Comparison of ENCODE assay signal across 10 cellular contexts in genomic region chr5:143065185-143065584, GRCh38.
DNase-seq lines count a peak whose midpoint lies in the region; ATAC-seq and TF ChIP-seq lines count a peak whose summit lies in the region.
"Had no signal": no experiment of that assay in that cellular context is flagged by ENCODE, and none has a peak within 500 bp of the region (broad histone marks: within the 10 kb centered on the region; RNA-seq: fewer than 3 reads in every experiment).

No MANE protein-coding gene starts in this region.

- no peaks in the 10 kb centered on the region for H3K27me3 Mint-ChIP-seq in natural killer cell treated with Interleukin-12 subunit alpha and Interleukin-12 subunit beta and Interleukin-15 and Interleukin-18, amount 100 ng/mL, for 72 hours
- no peaks in the 10 kb centered on the region for H3K27me3 Mint-ChIP-seq in natural killer cell (ENCODE audit: low read depth in 2 of 2)

- intact Hi-C loops in natural killer cell (cut with micrococcal nuclease) = no loop called here

- H3K4me3 ChIP-seq in choroid plexus epithelial cell (ENCODE audit: low read depth, low read length) (no peak overlapping the region), muscle layer of colon (ENCODE audit: low read depth in 1 of 2, low read length in 2 of 2) (no peak overlapping the region)

- no peak for DNase-seq in natural killer cell treated with Interleukin-12 subunit alpha and Interleukin-12 subunit beta and Interleukin-15 and Interleukin-18, amount 100 ng/mL, for 72 hours (ENCODE audit: low spot score)
- DNase-seq in natural killer cell = no peak
- peak; percentile 84 for DNase-seq in choroid plexus epithelial cell (ENCODE audit: low read depth)
- DNase-seq in NK-92 (lab: John Stamatoyannopoulos, UW; ENCODE audit: unreplicated experiment) = no peak
- DNase-seq: Calu3, SHP77 had no signal

- no peaks in the 10 kb centered on the region for H3K27me3 ChIP-seq in muscle layer of colon (ENCODE audit: control insufficient read depth in 1 of 2, insufficient read depth in 2 of 2, low read length in 2 of 2)

- peaks cover 51 to 52% of the 10 kb centered on the region in 2 donors for H3K4me1 Mint-ChIP-seq in natural killer cell treated with Interleukin-12 subunit alpha and Interleukin-12 subunit beta and Interleukin-15 and Interleukin-18, amount 100 ng/mL, for 72 hours (ENCODE audit: low read depth in 2 of 2)
- H3K4me1 Mint-ChIP-seq in natural killer cell = peaks cover 23 to 40% of the 10 kb centered on the region in 2 donors

- no peaks in the 10 kb centered on the region for H3K36me3 ChIP-seq in muscle layer of colon (ENCODE audit: insufficient read depth, low read length)

- no peaks in the 10 kb centered on the region for H3K9me3 ChIP-seq in muscle layer of colon (ENCODE audit: low read length)

- peaks cover 2% of the 10 kb centered on the region for H3K9me3 Mint-ChIP-seq in natural killer cell treated with Interleukin-12 subunit alpha and Interleukin-12 subunit beta and Interleukin-15 and Interleukin-18, amount 100 ng/mL, for 72 hours
- no peaks in the 10 kb centered on the region for H3K9me3 Mint-ChIP-seq in natural killer cell

- H3K4me3 Mint-ChIP-seq in natural killer cell treated with Interleukin-12 subunit alpha and Interleukin-12 subunit beta and Interleukin-15 and Interleukin-18, amount 100 ng/mL, for 72 hours = peak overlapping the region; percentile 74
- no peak overlapping the region for H3K4me3 Mint-ChIP-seq in natural killer cell

- peak overlapping the region; percentile 84 for H3K27ac Mint-ChIP-seq in natural killer cell treated with Interleukin-12 subunit alpha and Interleukin-12 subunit beta and Interleukin-15 and Interleukin-18, amount 100 ng/mL, for 72 hours
- no peak overlapping the region for H3K27ac Mint-ChIP-seq in natural killer cell

- peaks cover 43% of the 10 kb centered on the region for H3K36me3 Mint-ChIP-seq in natural killer cell treated with Interleukin-12 subunit alpha and Interleukin-12 subunit beta and Interleukin-15 and Interleukin-18, amount 100 ng/mL, for 72 hours
- H3K36me3 Mint-ChIP-seq in natural killer cell = peaks cover 60% of the 10 kb centered on the region

- peak overlapping the region; percentile 57 for H3K27ac ChIP-seq in muscle layer of colon (ENCODE audit: low read depth, low read length)

- H3K9ac ChIP-seq in muscle layer of colon (ENCODE audit: low read length) = no peak overlapping the region

- H3K4me1 ChIP-seq in muscle layer of colon (ENCODE audit: insufficient read depth, low read length) = peaks cover 40% of the 10 kb centered on the region

- peak; percentile 81 to 85 for ATAC-seq in natural killer cell treated with Interleukin-12 subunit alpha and Interleukin-12 subunit beta and Interleukin-15 and Interleukin-18, amount 100 ng/mL, for 72 hours
- no peak for ATAC-seq in natural killer cell
- ATAC-seq in GM19395 (IDR thresholded peaks at IDR 0.05; ENCODE audit: unreplicated experiment) = no peak
- ATAC-seq in HG03175 (IDR thresholded peaks at IDR 0.05; ENCODE audit: unreplicated experiment) = no peak
- no peak for ATAC-seq in HG02571 (IDR thresholded peaks at IDR 0.05; ENCODE audit: unreplicated experiment)

- no peak for TF ChIP-seq CTCF in natural killer cell (IDR thresholded peaks at IDR 0.05)
- no peak for TF ChIP-seq CTCF in choroid plexus epithelial cell (conservative IDR thresholded peaks at IDR 0.05; ENCODE audit: low read depth, low read length)

Comparison
In these comparisons a context has a peak if more than half of its experiments do, and no peak if none do; other contexts are left out.
1. ATAC-seq: peak in natural killer cell treated with Interleukin-12 subunit alpha and Interleukin-12 subunit beta and Interleukin-15 and Interleukin-18, amount 100 ng/mL, for 72 hours (2 of 2); none in natural killer cell (0 of 3), GM19395 (single experiment), HG03175 (single experiment) and HG02571 (single experiment).
2. H3K27ac Mint-ChIP-seq: peak in natural killer cell treated with Interleukin-12 subunit alpha and Interleukin-12 subunit beta and Interleukin-15 and Interleukin-18, amount 100 ng/mL, for 72 hours (2 of 2); none in natural killer cell (0 of 2).